In genomic region chr17:72414967-72415853, GRCh38 we compare ENCODE assay signal across 31 cellular contexts.
DNase-seq lines count a peak whose midpoint lies in the region; ATAC-seq, FAIRE-seq and TF ChIP-seq lines count a peak whose summit lies in the region.
"Had no signal": no experiment of that assay in that cellular context is flagged by ENCODE, and none has a peak within 500 bp of the region (broad histone marks: within the 10 kb centered on the region; RNA-seq: fewer than 3 reads in every experiment).

No MANE protein-coding gene starts in this region.

- H3K27ac ChIP-seq in SK-N-SH (ENCODE audit: low read depth in 2 of 2, low read length in 1 of 2) (peak overlapping the region; percentile 80 to 96), Panc1 (ENCODE audit: low read length) (peak overlapping the region; percentile 45), keratinocyte (ENCODE audit: control insufficient read depth, insufficient read depth, low read length) (peak overlapping the region; percentile 65), testis (no peak overlapping the region)
- H3K27ac ChIP-seq: gastrocnemius medialis, SK-N-MC had no signal

- H3K9me3 Mint-ChIP-seq in stimulated activated naive B cell treated with anti-CD40 and anti-IgM and Interleukin-4, amounts not matched to agents 10 μg/mL and 1 μg/mL and 100 μg/mL, for 72 hours = peaks cover 14 to 16% of the 10 kb centered on the region in 2 donors

- POLR2A ChIA-PET in SK-N-SH (lab: Yijun Ruan, JAX) = no interaction called here
- POLR2A ChIA-PET in Panc1 (lab: Charles Lee) = interaction anchor here (0.6 kb wide), 1 partner anchor 65 kb away, joined by 3 read pairs; no protein-coding TSS in a partner anchor

- H3K9ac ChIP-seq in SK-N-SH (peak overlapping the region; percentile 65), keratinocyte (ENCODE audit: control insufficient read depth, extremely low read depth, insufficient read depth, low read length) (peak overlapping the region; percentile 9)

- H3K4me1 ChIP-seq in SK-N-SH (ENCODE audit: control insufficient read depth in 1 of 2, insufficient read depth in 2 of 2, low read depth in 1 of 2, low read length in 1 of 2) (peaks cover 10 to 41% of the 10 kb centered on the region in 2 experiments; a peak in 3 of 4 replicates), Panc1 (ENCODE audit: control insufficient read depth, insufficient read depth, low read length) (peaks cover 43% of the 10 kb centered on the region), keratinocyte (ENCODE audit: control insufficient read depth, extremely low read depth, insufficient read depth, low read length) (peaks cover 39% of the 10 kb centered on the region), testis (peaks cover 3% of the 10 kb centered on the region)
- H3K4me1 ChIP-seq: gastrocnemius medialis had no signal

- TF ChIP-seq EP300 in SK-N-SH (IDR thresholded peaks at IDR 0.05; ENCODE audit: borderline replicate concordance in 1 of 2, low read depth in 1 of 2, low read length in 1 of 2) = no peak

- DNase-seq in SK-N-SH (no peak), Panc1 (ENCODE audit: low read depth, low spot score) (no peak), keratinocyte (ENCODE audit: low read depth, low spot score) (no peak), testis (peak; percentile 19)
- no peak for DNase-seq in stimulated activated CD4-positive, alpha-beta T cell treated with anti-CD3 and anti-CD28 coated beads, Interleukin-1b, Interleukin-23, amount 100 ng/mL, for 48 hours
- no peak for DNase-seq in stimulated activated naive B cell treated with anti-CD40 and anti-IgM and Interleukin-4, amounts not matched to agents 10 μg/mL and 1 μg/mL and 100 μg/mL, for 72 hours
- no peak for DNase-seq in activated CD4-positive, CD25-positive, alpha-beta regulatory T cell treated with anti-CD3 and anti-CD28 coated beads, Interleukin-2, amount 50 U/mL, for 72 hours
- DNase-seq: 8988T; activated CD4-positive, alpha-beta memory T cell treated with anti-CD3 and anti-CD28 coated beads, Interleukin-2, amount 10 ng/mL, durations not matched to agents 7 days and 5 days; activated CD4-positive, alpha-beta T cell treated with anti-CD3 and anti-CD28 coated beads for 1 hour; AML-193; CD8-positive, alpha-beta T cell; cortex of kidney; DMS53; esophagus squamous epithelium; gastrocnemius medialis; KG1; MM.1S; naive thymus-derived CD4-positive, alpha-beta T cell; NCI-H1417; NCI-H2081; NCI-H226; NCI-H69; stimulated activated CD4-positive, alpha-beta T cell treated with anti-CD3 and anti-CD28 coated beads, Interleukin-4, amount 100 ng/mL, for 1 hour; T-helper 17 cell had no signal

- H3F3A ChIP-seq in SK-N-SH (replicated peaks; ENCODE audit: insufficient read depth) = peaks cover 24% of the 10 kb centered on the region

- 96% methylated on average over 6 of the region's 9 CpGs for WGBS in SK-N-SH (ENCODE audit: low lambda C conversion rate)
- 61 to 73% methylated on average over 9 of the region's 9 CpGs for WGBS in testis, 2 donors

- TF ChIP-seq RAD21 in SK-N-SH (IDR thresholded peaks at IDR 0.05; ENCODE audit: low read length) = no peak

- H3K27me3 Mint-ChIP-seq in stimulated activated naive B cell treated with anti-CD40 and anti-IgM and Interleukin-4, amounts not matched to agents 10 μg/mL and 1 μg/mL and 100 μg/mL, for 72 hours = peaks cover 0 to 4% of the 10 kb centered on the region in 2 donors
- H3K27me3 Mint-ChIP-seq: activated CD4-positive, alpha-beta memory T cell treated with anti-CD3 and anti-CD28 coated beads, Interleukin-2, amount 10 ng/mL, durations not matched to agents 7 days and 5 days; T-helper 17 cell had no signal

- FAIRE-seq in keratinocyte (lab: Jason Lieb, UNC) = no peak
- FAIRE-seq: RCC 7860 had no signal

- peak overlapping the region; percentile 61; the same call in 1 of the 2 replicates for H2AFZ ChIP-seq in SK-N-SH (ENCODE audit: low read depth)
- H2AFZ ChIP-seq in keratinocyte (ENCODE audit: control insufficient read depth, low read length) = no peak overlapping the region

- no peaks in the 10 kb centered on the region for H3K27me3 ChIP-seq in SK-N-SH (ENCODE audit: insufficient read depth)
- H3K27me3 ChIP-seq in Panc1 (ENCODE audit: control insufficient read depth, insufficient read depth, low read length) = no peaks in the 10 kb centered on the region
- no peaks in the 10 kb centered on the region for H3K27me3 ChIP-seq in keratinocyte (ENCODE audit: control insufficient read depth, extremely low read depth, insufficient read depth, low read length)
- no peaks in the 10 kb centered on the region for H3K27me3 ChIP-seq in testis
- H3K27me3 ChIP-seq: esophagus squamous epithelium had no signal

- H3K4me3 Mint-ChIP-seq in stimulated activated naive B cell treated with anti-CD40 and anti-IgM and Interleukin-4, amounts not matched to agents 10 μg/mL and 1 μg/mL and 100 μg/mL, for 72 hours = no peak overlapping the region
- H3K4me3 Mint-ChIP-seq: activated CD4-positive, alpha-beta memory T cell treated with anti-CD3 and anti-CD28 coated beads, Interleukin-2, amount 10 ng/mL, durations not matched to agents 7 days and 5 days; CD8-positive, alpha-beta T cell; mesothelial cell of epicardium; naive thymus-derived CD4-positive, alpha-beta T cell; T-helper 17 cell had no signal

- H4K20me1 ChIP-seq in SK-N-SH (ENCODE audit: insufficient read depth) (no peaks in the 10 kb centered on the region), keratinocyte (ENCODE audit: control insufficient read depth, extremely low read depth, insufficient read depth, low read length) (no peaks in the 10 kb centered on the region)

- in situ Hi-C loops in Panc1 (cut with HindIII; ENCODE audit: low pct_unique_long_range_greater_than_20kb, low sequenced_read_pairs) = loop anchor here (25.0 kb wide), 1 partner anchor 278 kb away; no protein-coding TSS in a partner anchor

- no peak for TF ChIP-seq POLR2A in testis (IDR thresholded peaks at IDR 0.05)

- peaks cover 20% of the 10 kb centered on the region for H3K79me2 ChIP-seq in SK-N-SH (ENCODE audit: insufficient read depth)
- H3K79me2 ChIP-seq in keratinocyte (ENCODE audit: control insufficient read depth, insufficient read depth, low read length) = peaks cover 53% of the 10 kb centered on the region

- TF ChIP-seq CTCF in SK-N-SH (IDR thresholded peaks at IDR 0.05) = no peak
- TF ChIP-seq CTCF in Panc1 (IDR thresholded peaks at IDR 0.05) = no peak
- no peak for TF ChIP-seq CTCF in keratinocyte (optimal IDR thresholded peaks at IDR 0.05 in 1 of 3, IDR thresholded peaks at IDR 0.05 in 1 of 3, conservative IDR thresholded peaks at IDR 0.05 in 1 of 3; ENCODE audit: extremely low read depth in 1 of 3, insufficient read depth in 2 of 3, low read length in 3 of 3)
- TF ChIP-seq CTCF in testis (IDR thresholded peaks at IDR 0.05) = no peak

- no peaks in the 10 kb centered on the region for H3K9me1 ChIP-seq in keratinocyte (ENCODE audit: control insufficient read depth, extremely low read depth, insufficient read depth, low read length)

- BruUV-seq in Panc1 (replicated peaks; lab: Mats Ljungman, UMichigan) = no TSS peak

- peaks cover 13% of the 10 kb centered on the region for H3K9me3 ChIP-seq in SK-N-SH
- peaks cover 21% of the 10 kb centered on the region; the same call in 1 of the 2 replicates for H3K9me3 ChIP-seq in Panc1 (ENCODE audit: control insufficient read depth, insufficient read depth, low read depth, low read length)
- peaks cover 8% of the 10 kb centered on the region for H3K9me3 ChIP-seq in keratinocyte (ENCODE audit: control insufficient read depth, low read depth, low read length)
- no peaks in the 10 kb centered on the region for H3K9me3 ChIP-seq in testis

- H3K4me3 ChIP-seq in SK-N-SH (ENCODE audit: low read depth in 2 of 2, low read length in 1 of 2) (no peak overlapping the region), Panc1 (ENCODE audit: low read depth in 2 of 2, low read length in 2 of 2) (no peak overlapping the region), keratinocyte (ENCODE audit: control insufficient read depth in 2 of 3, extremely low read depth in 1 of 3, insufficient read depth in 2 of 3, low read depth in 1 of 3, low read length in 3 of 3) (no peak overlapping the region), testis (no peak overlapping the region)
- H3K4me3 ChIP-seq: esophagus squamous epithelium, gastrocnemius medialis, SK-N-MC had no signal

- ATAC-seq in SK-N-SH treated with all-trans-retinoic acid at 6 μM for 48 hours (no peak), Panc1 (no peak)
- ATAC-seq in stimulated activated naive B cell treated with anti-CD40 and anti-IgM and Interleukin-4, amounts not matched to agents 10 μg/mL and 1 μg/mL and 100 μg/mL, for 72 hours (replicated peaks) = no peak
- ATAC-seq: activated naive CD4-positive, alpha-beta T cell treated with anti-CD3 and anti-CD28 coated beads, Interleukin-2, amount 50 U/mL, for 72 hours; CD8-positive, alpha-beta T cell; gastrocnemius medialis; naive thymus-derived CD4-positive, alpha-beta T cell; T-helper 17 cell had no signal

- no peaks in the 10 kb centered on the region for H3K9me2 ChIP-seq in SK-N-SH

- intact Hi-C loops in Panc1 (cut with micrococcal nuclease; ENCODE audit: unreplicated experiment) (no loop called here), testis (cut with DNase I; ENCODE audit: low total_unique reads) (no loop called here)

- H3K36me3 ChIP-seq in SK-N-SH (replicated peaks in 1 of 2; ENCODE audit: control insufficient read depth in 1 of 2, insufficient read depth in 2 of 2, low read length in 1 of 2) = peaks cover 0 to 10% of the 10 kb centered on the region in 2 experiments
- H3K36me3 ChIP-seq in Panc1 (ENCODE audit: control insufficient read depth, insufficient read depth, low read length) = peaks cover 6% of the 10 kb centered on the region
- H3K36me3 ChIP-seq in keratinocyte (ENCODE audit: control insufficient read depth in 2 of 2, extremely low read depth in 1 of 2, insufficient read depth in 2 of 2, low read length in 2 of 2) = peaks cover 22 to 25% of the 10 kb centered on the region in 2 experiments
- no peaks in the 10 kb centered on the region for H3K36me3 ChIP-seq in testis (ENCODE audit: low read depth, missing control alignments)
- H3K36me3 ChIP-seq: gastrocnemius medialis had no signal

- H3K4me2 ChIP-seq in SK-N-SH (peak overlapping the region; percentile 66), keratinocyte (ENCODE audit: control insufficient read depth, extremely low read depth, insufficient read depth, low read depth, low read length) (no peak overlapping the region)

- peaks cover 0 to 5% of the 10 kb centered on the region in 2 donors for H3K36me3 Mint-ChIP-seq in stimulated activated naive B cell treated with anti-CD40 and anti-IgM and Interleukin-4, amounts not matched to agents 10 μg/mL and 1 μg/mL and 100 μg/mL, for 72 hours
- H3K36me3 Mint-ChIP-seq: CD8-positive, alpha-beta T cell had no signal

- H3K4me1 Mint-ChIP-seq in stimulated activated naive B cell treated with anti-CD40 and anti-IgM and Interleukin-4, amounts not matched to agents 10 μg/mL and 1 μg/mL and 100 μg/mL, for 72 hours = peaks cover 3% of the 10 kb centered on the region in 2 donors
- H3K4me1 Mint-ChIP-seq: activated CD4-positive, alpha-beta memory T cell treated with anti-CD3 and anti-CD28 coated beads, Interleukin-2, amount 10 ng/mL, durations not matched to agents 7 days and 5 days; naive thymus-derived CD4-positive, alpha-beta T cell; T-helper 17 cell had no signal

- no peak overlapping the region for H3K27ac Mint-ChIP-seq in stimulated activated naive B cell treated with anti-CD40 and anti-IgM and Interleukin-4, amounts not matched to agents 10 μg/mL and 1 μg/mL and 100 μg/mL, for 72 hours
- H3K27ac Mint-ChIP-seq: activated CD4-positive, alpha-beta memory T cell treated with anti-CD3 and anti-CD28 coated beads, Interleukin-2, amount 10 ng/mL, durations not matched to agents 7 days and 5 days; activated T-helper 2 cell treated with anti-CD3 and anti-CD28 coated beads, Interferon-gamma antibody, Interleukin-2, Interleukin-4, amounts not matched to agents 10 μg/mL and 5 μg/mL and 100 μg/mL, durations not matched to agents 14 hours and 24 hours and 36 hours; CD8-positive, alpha-beta T cell; naive thymus-derived CD4-positive, alpha-beta T cell; T-helper 17 cell had no signal

- dilution Hi-C loops in keratinocyte (cut with MboI; ENCODE audit: extremely low pct_ligation_motif_present, low sequenced_read_pairs) = no loop called here

- CTCF ChIA-PET in SK-N-SH (lab: Yijun Ruan, JAX) (interaction anchor here (1.9 kb wide), 1 partner anchor 17 kb away, joined by 5 read pairs; no protein-coding TSS in a partner anchor), Panc1 (lab: Charles Lee) (no interaction called here)

Comparison
In these comparisons a context has a peak if more than half of its experiments do, and no peak if none do; other contexts are left out.
1. H3K27ac ChIP-seq: peak in SK-N-SH (2 of 2), Panc1 (single experiment) and keratinocyte (single experiment); none in testis (0 of 2).